In genomic region chr1:181104790-181105133, GRCh38 we compare ENCODE assay signal across 8 cellular contexts. TPM values are rescaled to one million over a fixed set of nuclear protein-coding genes. Genes with fewer than 3 reads are reported as not detected.
A peak's percentile ranks its signal among the peaks of the same experiment; 100 is the strongest.
DNase-seq lines count a peak whose midpoint lies in the region; ATAC-seq and TF ChIP-seq lines count a peak whose summit lies in the region.

No MANE protein-coding gene starts in this region.

- H3K27ac ChIP-seq in 22Rv1 (peak overlapping the region; percentile 71), ovary (peak overlapping the region; percentile 40 to 78)

- no peaks in the 10 kb centered on the region for H3K9me3 ChIP-seq in ovary

- intact Hi-C loops in ovary (cut with DNase I) = no loop called here

- no peaks in the 10 kb centered on the region for H3K27me3 ChIP-seq in ovary

- 0% methylated on average over 28 of the region's 28 CpGs for WGBS in ovary, 3 donors

- H3K4me3 ChIP-seq in epithelial cell of proximal tubule (ENCODE audit: low read depth, low read length) = peak overlapping the region; percentile 91
- peak overlapping the region; percentile 90 for H3K4me3 ChIP-seq in ovary

- ATAC-seq in GM18517 (IDR thresholded peaks at IDR 0.05; ENCODE audit: unreplicated experiment) = peak; percentile 32
- no peak for ATAC-seq in GM19351 (IDR thresholded peaks at IDR 0.05; ENCODE audit: unreplicated experiment)

- TF ChIP-seq EP300 in ovary (IDR thresholded peaks at IDR 0.05) = no peak

- H3K36me3 ChIP-seq in ovary = no peaks in the 10 kb centered on the region

- peaks cover 5% of the 10 kb centered on the region for H3K4me1 ChIP-seq in ovary (ENCODE audit: insufficient read depth)

- DNase-seq in HuH-7.5 (ENCODE audit: low spot score) (peak; percentile 50), epithelial cell of proximal tubule (ENCODE audit: low read depth) (no peak), ovary (peak in 1 of 5 donors; percentile 45), SW 1271 (lab: John Stamatoyannopoulos, UW) (no peak)
- DNase-seq in activated CD8-positive, alpha-beta memory T cell treated with anti-CD3 and anti-CD28 coated beads, Interleukin-2, amount 50 U/mL, for 4 hours = peak; percentile 46

- TF ChIP-seq POLR2A in ovary (IDR thresholded peaks at IDR 0.05) = no peak

- TF ChIP-seq CTCF in 22Rv1 (IDR thresholded peaks at IDR 0.05) = peak; percentile 26
- TF ChIP-seq CTCF in epithelial cell of proximal tubule (conservative IDR thresholded peaks at IDR 0.05; ENCODE audit: low read depth, low read length) = no peak
- peak in 1 of 3 donors; percentile 22 for TF ChIP-seq CTCF in ovary (IDR thresholded peaks at IDR 0.05)

RNA-seq across cellular contexts. Expression of gene IER5, which starts 16.3 kb away (rescaled TPM):
- total RNA-seq in epithelial cell of proximal tubule = 20.5 and 43.0 TPM in 2 replicates
- total RNA-seq in ovary = 10 to 100 TPM in 1 of 7 donors, 1 to 10 TPM in 6; 2.7 to 43.4 (median 6.8) TPM
- polyA plus RNA-seq in ovary = 1 to 10 TPM; 2.5 to 5.7 TPM

Comparison
In these comparisons a context has a peak if more than half of its experiments do, and no peak if none do; other contexts are left out.
1. DNase-seq: peak in HuH-7.5 (single experiment) and activated CD8-positive, alpha-beta memory T cell treated with anti-CD3 and anti-CD28 coated beads, Interleukin-2, amount 50 U/mL, for 4 hours (single experiment); none in epithelial cell of proximal tubule (single experiment) and SW 1271 (0 of 2).